ENCODE assay signal across 10 cellular contexts in the genomic region with DNA sequence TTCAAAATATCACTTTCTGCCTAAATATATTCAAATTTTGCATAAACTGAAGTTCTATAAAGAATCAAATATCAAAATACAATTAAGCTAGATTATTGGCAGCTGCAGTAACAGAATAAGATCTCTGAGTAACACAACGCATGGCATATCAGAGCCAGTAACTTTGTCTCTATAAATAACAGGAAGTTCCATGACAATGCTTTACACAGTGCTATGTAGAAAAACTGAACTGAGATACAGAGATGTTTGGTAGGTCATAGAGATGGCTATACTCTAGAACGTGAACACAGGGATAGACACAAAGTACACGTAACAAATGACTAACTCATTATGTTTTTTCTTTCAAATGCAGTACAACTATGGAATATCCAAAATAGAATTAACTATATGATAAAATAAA. TPM values are rescaled to one million over a fixed set of nuclear protein-coding genes. Genes with fewer than 3 reads are reported as not detected.
DNase-seq lines count a peak whose midpoint lies in the region; ATAC-seq and TF ChIP-seq lines count a peak whose summit lies in the region.
"Had no signal": no experiment of that assay in that cellular context is flagged by ENCODE, and none has a peak within 500 bp of the region (broad histone marks: within the 10 kb centered on the region; RNA-seq: fewer than 3 reads in every experiment).

No MANE protein-coding gene starts in this region.

- no peaks in the 10 kb centered on the region for H3K9me3 ChIP-seq in suprapubic skin
- H3K9me3 ChIP-seq: A549 had no signal

- H3K27ac Mint-ChIP-seq in T-helper 1 cell treated with Interleukin-12 subunit alpha and Interleukin-12 subunit beta and Interleukin-4 antibody, amounts not matched to agents 30 μg/mL and 1 μg/mL, for 36 hours: peak overlapping the region; percentile 31
- H3K27ac Mint-ChIP-seq in activated naive CD4-positive, alpha-beta T cell treated with anti-CD3 and anti-CD28 coated beads, Interleukin-2, amount 50 U/mL, for 72 hours: peak overlapping the region in 1 of 2 donors; percentile 88

- H3K27ac ChIP-seq in suprapubic skin: no peak overlapping the region
- H3K27ac ChIP-seq: A549 had no signal

- peaks cover 50% of the 10 kb centered on the region for H3K4me1 Mint-ChIP-seq in T-helper 1 cell treated with Interleukin-12 subunit alpha and Interleukin-12 subunit beta and Interleukin-4 antibody, amounts not matched to agents 30 μg/mL and 1 μg/mL, for 36 hours (ENCODE audit: low read depth)

- TF ChIP-seq CTCF in suprapubic skin (IDR thresholded peaks at IDR 0.05): no peak

- no peak for TF ChIP-seq EP300 in suprapubic skin (IDR thresholded peaks at IDR 0.05)

- intact Hi-C loops in sciatic nerve (cut with DNase I): no loop called here

- no peaks in the 10 kb centered on the region for H3K9me3 Mint-ChIP-seq in T-helper 1 cell treated with Interleukin-12 subunit alpha and Interleukin-12 subunit beta and Interleukin-4 antibody, amounts not matched to agents 30 μg/mL and 1 μg/mL, for 36 hours
- H3K9me3 Mint-ChIP-seq in activated naive CD4-positive, alpha-beta T cell treated with anti-CD3 and anti-CD28 coated beads, Interleukin-2, amount 50 U/mL, for 72 hours: no peaks in the 10 kb centered on the region

- H3K4me3 ChIP-seq in suprapubic skin: no peak overlapping the region
- H3K4me3 ChIP-seq: A549, K562 had no signal

- peaks cover 37% of the 10 kb centered on the region for H3K36me3 Mint-ChIP-seq in T-helper 1 cell treated with Interleukin-12 subunit alpha and Interleukin-12 subunit beta and Interleukin-4 antibody, amounts not matched to agents 30 μg/mL and 1 μg/mL, for 36 hours (ENCODE audit: low read depth)
- H3K36me3 Mint-ChIP-seq in activated naive CD4-positive, alpha-beta T cell treated with anti-CD3 and anti-CD28 coated beads, Interleukin-2, amount 50 U/mL, for 72 hours: peaks cover 20 to 63% of the 10 kb centered on the region in 2 donors

- H3K36me3 ChIP-seq in suprapubic skin: peaks cover 39% of the 10 kb centered on the region

- no peaks in the 10 kb centered on the region for H3K27me3 Mint-ChIP-seq in T-helper 1 cell treated with Interleukin-12 subunit alpha and Interleukin-12 subunit beta and Interleukin-4 antibody, amounts not matched to agents 30 μg/mL and 1 μg/mL, for 36 hours (ENCODE audit: low read depth)

- DNase-seq in T-helper 1 cell (no peak), sciatic nerve (ENCODE audit: low spot score) (no peak), HUDEP-2 (lab: John Stamatoyannopoulos, UW; ENCODE audit: unreplicated experiment in 76 of 76) (no peak), suprapubic skin (ENCODE audit: low spot score in 2 of 2) (no peak), AML-193 (lab: John Stamatoyannopoulos, UW) (no peak)
- no peak for DNase-seq in activated naive CD4-positive, alpha-beta T cell treated with anti-CD3 and anti-CD28 coated beads, Interleukin-2, amount 50 U/mL, for 72 hours (ENCODE audit: low spot score in 2 of 2)

- H3K27me3 ChIP-seq in suprapubic skin: no peaks in the 10 kb centered on the region

- TF ChIP-seq POLR2A in suprapubic skin (IDR thresholded peaks at IDR 0.05): no peak

- 60% methylated on average over 3 of the region's 3 CpGs for WGBS in suprapubic skin

- peak overlapping the region; percentile 15 for H3K4me3 Mint-ChIP-seq in T-helper 1 cell treated with Interleukin-12 subunit alpha and Interleukin-12 subunit beta and Interleukin-4 antibody, amounts not matched to agents 30 μg/mL and 1 μg/mL, for 36 hours

- peaks cover 54% of the 10 kb centered on the region for H3K4me1 ChIP-seq in suprapubic skin

- ATAC-seq in HG03103 (IDR thresholded peaks at IDR 0.05; ENCODE audit: low read depth, unreplicated experiment): peak; percentile 63
- ATAC-seq in activated naive CD4-positive, alpha-beta T cell treated with anti-CD3 and anti-CD28 coated beads, Interleukin-2, amount 50 U/mL, for 72 hours: peak; percentile 45 to 66
- peak; percentile 52 for ATAC-seq in sciatic nerve
- ATAC-seq: A549, K562 had no signal

RNA-seq across cellular contexts. Expression of gene UBE2D3, which starts 18.2 kb away (rescaled TPM):
- total RNA-seq in activated naive CD4-positive, alpha-beta T cell treated with anti-CD3 and anti-CD28 coated beads, Interleukin-2, amount 50 U/mL, for 72 hours: 100 to 1,000 TPM; 413 to 496 TPM
- 278 TPM for total RNA-seq in sciatic nerve
- 100 to 1,000 TPM; 436 to 523 (median 488) TPM for total RNA-seq in suprapubic skin

RNA-seq across cellular contexts. Expression of gene MANBA, which starts 48.4 kb away (rescaled TPM):
- total RNA-seq in activated naive CD4-positive, alpha-beta T cell treated with anti-CD3 and anti-CD28 coated beads, Interleukin-2, amount 50 U/mL, for 72 hours: 10 to 100 TPM; 12.3 to 20.6 TPM
- total RNA-seq in sciatic nerve: 30.6 TPM
- total RNA-seq in suprapubic skin: 10 to 100 TPM; 11.0 to 36.1 (median 21.1) TPM

RNA-seq across cellular contexts. Expression of gene CISD2, which starts 59.6 kb away (rescaled TPM):
- total RNA-seq in activated naive CD4-positive, alpha-beta T cell treated with anti-CD3 and anti-CD28 coated beads, Interleukin-2, amount 50 U/mL, for 72 hours: 10 to 100 TPM; 32.2 to 33.8 TPM
- 20.5 TPM for total RNA-seq in sciatic nerve
- total RNA-seq in suprapubic skin: 10 to 100 TPM in 3 of 4 donors, 1 to 10 TPM in 1; 9.9 to 11.1 (median 10.4) TPM
